Comparison of ENCODE assay signal across 18 cellular contexts in genomic region chr13:97945342-97945741, GRCh38. TPM values are rescaled to one million over a fixed set of nuclear protein-coding genes. Genes with fewer than 3 reads are reported as not detected.
A peak's percentile ranks its signal among the peaks of the same experiment; 100 is the strongest.
DNase-seq lines count a peak whose midpoint lies in the region; ATAC-seq, FAIRE-seq and TF ChIP-seq lines count a peak whose summit lies in the region.
"Had no signal": no experiment of that assay in that cellular context is flagged by ENCODE, and none has a peak within 500 bp of the region (broad histone marks: within the 10 kb centered on the region; RNA-seq: fewer than 3 reads in every experiment).

No MANE protein-coding gene starts in this region.

- no peaks in the 10 kb centered on the region for H3K4me1 Mint-ChIP-seq in T-helper 2 cell treated with Interferon-gamma antibody and Interleukin-4, amounts not matched to agents 5 μg/mL and 100 μg/mL, for 36 hours (ENCODE audit: low read depth)
- H3K4me1 Mint-ChIP-seq: CD14-positive monocyte had no signal

- H3K4me3 ChIP-seq in RWPE2 (ENCODE audit: severe bottlenecking) (no peak overlapping the region), brain microvascular endothelial cell (ENCODE audit: low read depth, low read length) (no peak overlapping the region), skeletal muscle satellite cell (ENCODE audit: low read length) (no peak overlapping the region), BE2C (ENCODE audit: low read depth, low read length) (no peak overlapping the region)

- ATAC-seq in RWPE2 (ENCODE audit: low read depth) = no peak
- ATAC-seq: HepG2 had no signal

- peaks cover 4% of the 10 kb centered on the region for H3K9me3 ChIP-seq in RWPE2 (ENCODE audit: severe bottlenecking)
- no peaks in the 10 kb centered on the region for H3K9me3 ChIP-seq in skeletal muscle satellite cell (replicated peaks; ENCODE audit: low read length)
- no peaks in the 10 kb centered on the region for H3K9me3 ChIP-seq in BE2C

- H3K9me3 Mint-ChIP-seq in T-helper 2 cell treated with Interferon-gamma antibody and Interleukin-4, amounts not matched to agents 5 μg/mL and 100 μg/mL, for 36 hours = peaks cover 3% of the 10 kb centered on the region

- TF ChIP-seq CTCF in RWPE2 (IDR thresholded peaks at IDR 0.05; ENCODE audit: poor library complexity, severe bottlenecking) (no peak), brain microvascular endothelial cell (IDR thresholded peaks at IDR 0.05; ENCODE audit: low read depth, low read length, missing control alignments) (no peak), BE2C (IDR thresholded peaks at IDR 0.05; ENCODE audit: low read depth, low read length) (no peak)

- no peaks in the 10 kb centered on the region for H3K36me3 Mint-ChIP-seq in T-helper 2 cell treated with Interferon-gamma antibody and Interleukin-4, amounts not matched to agents 5 μg/mL and 100 μg/mL, for 36 hours (ENCODE audit: low read depth)
- H3K36me3 Mint-ChIP-seq: CD14-positive monocyte had no signal

- peak; percentile 16 for DNase-seq in GM03348 (ENCODE audit: low spot score)
- no peak for DNase-seq in RWPE2 (ENCODE audit: low spot score)
- DNase-seq in brain microvascular endothelial cell = no peak
- no peak for DNase-seq in T-helper 2 cell treated with Interferon-gamma antibody and Interleukin-4, amounts not matched to agents 5 μg/mL and 100 μg/mL, for 36 hours (ENCODE audit: low spot score)
- no peak for DNase-seq in GM19239 (ENCODE audit: insufficient read length, low spot score)
- DNase-seq in BE2C = no peak
- DNase-seq: COR-L47, DMS153, Kasumi-1, NCI-H1930, NCI-H2171 treated with DMSO at 0.1 percent for 48 hours, NCI-H510A treated with DMSO at 0.1 percent for 48 hours, SIG-M5 had no signal

- no peak for FAIRE-seq in GM19239 (lab: Jason Lieb, UNC)
- FAIRE-seq: GM12892, H54, HepG2 had no signal

- H3K9ac ChIP-seq in skeletal muscle satellite cell (ENCODE audit: low read depth, low read length) = peak overlapping the region; percentile 51

- peak overlapping the region; percentile 94 for H3K27ac ChIP-seq in RWPE2 (ENCODE audit: poor library complexity, severe bottlenecking)
- peak overlapping the region; percentile 68 for H3K27ac ChIP-seq in brain microvascular endothelial cell

- no peaks in the 10 kb centered on the region for H3K36me3 ChIP-seq in RWPE2 (ENCODE audit: low read depth)
- no peaks in the 10 kb centered on the region for H3K36me3 ChIP-seq in brain microvascular endothelial cell (replicated peaks)
- no peaks in the 10 kb centered on the region for H3K36me3 ChIP-seq in skeletal muscle satellite cell (ENCODE audit: insufficient read depth, low read length)
- no peaks in the 10 kb centered on the region for H3K36me3 ChIP-seq in BE2C

- H3K4me2 ChIP-seq in skeletal muscle satellite cell (ENCODE audit: low read length) = peak overlapping the region; percentile 35

- H3K4me1 ChIP-seq in RWPE2 (ENCODE audit: insufficient read depth, poor library complexity, severe bottlenecking) (peaks cover 31% of the 10 kb centered on the region), skeletal muscle satellite cell (ENCODE audit: control insufficient read depth, insufficient read depth, low read length) (peaks cover 43% of the 10 kb centered on the region), BE2C (no peaks in the 10 kb centered on the region)

- in situ Hi-C loops in brain microvascular endothelial cell (cut with HindIII; ENCODE audit: low pct_ligation_motif_present, low sequenced_read_pairs) = no loop called here

- no peak overlapping the region for H3K4me3 Mint-ChIP-seq in T-helper 2 cell treated with Interferon-gamma antibody and Interleukin-4, amounts not matched to agents 5 μg/mL and 100 μg/mL, for 36 hours
- H3K4me3 Mint-ChIP-seq: CD14-positive monocyte had no signal

- no peak overlapping the region for H3K27ac Mint-ChIP-seq in T-helper 2 cell treated with Interferon-gamma antibody and Interleukin-4, amounts not matched to agents 5 μg/mL and 100 μg/mL, for 36 hours
- H3K27ac Mint-ChIP-seq: CD14-positive monocyte had no signal

- no peaks in the 10 kb centered on the region for H3K27me3 Mint-ChIP-seq in T-helper 2 cell treated with Interferon-gamma antibody and Interleukin-4, amounts not matched to agents 5 μg/mL and 100 μg/mL, for 36 hours (ENCODE audit: low read depth)

- H3K27me3 ChIP-seq in RWPE2 (ENCODE audit: insufficient read depth, poor library complexity, severe bottlenecking) (no peaks in the 10 kb centered on the region), brain microvascular endothelial cell (replicated peaks) (no peaks in the 10 kb centered on the region), skeletal muscle satellite cell (ENCODE audit: control insufficient read depth, insufficient read depth, low read length) (no peaks in the 10 kb centered on the region), BE2C (0 out of 2 replicates have a peak, but pooled peaks cover 3% of the 10 kb centered on the region)

RNA-seq across cellular contexts. Expression of gene IPO5, which starts 8.1 kb away (rescaled TPM):
- total RNA-seq in skeletal muscle satellite cell (2012; rRNA removed) = 182 and 268 TPM in 2 replicates
- polyA plus RNA-seq in BE2C (2012; ENCODE audit: insufficient read depth, insufficient read length, low read depth) = 54.4 TPM
